In genomic region chr14:102583726-102584125, GRCh38 we compare ENCODE assay signal across 22 cellular contexts. TPM values are rescaled to one million over a fixed set of nuclear protein-coding genes. Genes with fewer than 3 reads are reported as not detected.
DNase-seq lines count a peak whose midpoint lies in the region; ATAC-seq and TF ChIP-seq lines count a peak whose summit lies in the region.
"Had no signal": no experiment of that assay in that cellular context is flagged by ENCODE, and none has a peak within 500 bp of the region (broad histone marks: within the 10 kb centered on the region; RNA-seq: fewer than 3 reads in every experiment).

No MANE protein-coding gene starts in this region.

- peak overlapping the region in 8 of 11 experiments; percentile 64 to 87 (median 78); a peak in 12 of 22 replicates for H3K4me2 ChIP-seq in BLaER1 treated with 17β-estradiol and CSF1 and Interleukin-3, amounts not matched to agents 10 nM and 100 nM
- H3K4me2 ChIP-seq in GM23338 (no peak overlapping the region), neuronal stem cell (ENCODE audit: insufficient read depth, low read length, poor library complexity, severe bottlenecking) (no peak overlapping the region), osteoblast (ENCODE audit: insufficient read depth, low read length) (no peak overlapping the region)

- H3K9me3 Mint-ChIP-seq in GM23338 = no peaks in the 10 kb centered on the region
- H3K9me3 Mint-ChIP-seq: HFFc6 had no signal

- no peaks in the 10 kb centered on the region for H3K9me2 ChIP-seq in GM23338 (ENCODE audit: insufficient read depth)

- H3F3A ChIP-seq in GM23338 (replicated peaks; ENCODE audit: low read depth) = 0 out of 2 replicates have a peak, but pooled peaks cover 7% of the 10 kb centered on the region

- H3K27ac ChIP-seq in BLaER1 treated with 17β-estradiol and CSF1 and Interleukin-3, amounts not matched to agents 10 nM and 100 nM = no peak overlapping the region; a peak in 1 of 22 replicates
- no peak overlapping the region for H3K27ac ChIP-seq in GM23338 (ENCODE audit: low read depth)
- no peak overlapping the region for H3K27ac ChIP-seq in neuronal stem cell (replicated peaks; ENCODE audit: low read length)
- H3K27ac ChIP-seq in osteoblast (ENCODE audit: low read depth, low read length) = no peak overlapping the region
- H3K27ac ChIP-seq: SJSA1 had no signal

- H3K18ac ChIP-seq in neuronal stem cell (ENCODE audit: low read length) = peak overlapping the region; percentile 91

- H3K27me3 ChIP-seq in BLaER1 treated with 17β-estradiol and CSF1 and Interleukin-3, amounts not matched to agents 10 nM and 100 nM = no peaks in the 10 kb centered on the region
- H3K27me3 ChIP-seq in GM23338 (ENCODE audit: insufficient read depth) (no peaks in the 10 kb centered on the region), neuronal stem cell (ENCODE audit: control insufficient read depth in 3 of 3, insufficient read depth in 3 of 3, low read depth in 1 of 3, low read length in 3 of 3) (no peaks in the 10 kb centered on the region), osteoblast (ENCODE audit: insufficient read depth, low read length) (no peaks in the 10 kb centered on the region)
- H3K27me3 ChIP-seq: SJSA1 had no signal

- H3K27ac Mint-ChIP-seq in GM23338 = no peak overlapping the region; the same call in 1 of the 2 replicates
- H3K27ac Mint-ChIP-seq: CD14-positive monocyte, HFFc6 had no signal

- no peak overlapping the region for H3K23ac ChIP-seq in neuronal stem cell (ENCODE audit: low read depth, low read length, poor library complexity)

- peak overlapping the region; percentile 87 for H4K91ac ChIP-seq in neuronal stem cell (ENCODE audit: low read depth, low read length, poor library complexity)

- no peaks in the 10 kb centered on the region for H3K79me1 ChIP-seq in neuronal stem cell (ENCODE audit: low read depth, low read length)

- no peaks in the 10 kb centered on the region for H3K9me3 ChIP-seq in BLaER1 treated with 17β-estradiol and CSF1 and Interleukin-3, amounts not matched to agents 10 nM and 100 nM (replicated peaks in 1 of 11)
- H3K9me3 ChIP-seq in neuronal stem cell (replicated peaks in 1 of 2; ENCODE audit: control insufficient read depth in 2 of 2, insufficient read depth in 1 of 2, low read depth in 1 of 2, low read length in 2 of 2) (no peaks in the 10 kb centered on the region), osteoblast (ENCODE audit: low read depth, low read length) (no peaks in the 10 kb centered on the region)
- H3K9me3 ChIP-seq: SJSA1 had no signal

- ATAC-seq in GM23338 (no peak), HG03196 (IDR thresholded peaks at IDR 0.05; ENCODE audit: unreplicated experiment) (no peak)
- ATAC-seq: K562, Right ventricle myocardium inferior had no signal

- no peak overlapping the region for H2BK120ac ChIP-seq in neuronal stem cell (ENCODE audit: low read depth, low read length)

- H3K14ac ChIP-seq in neuronal stem cell (ENCODE audit: low read length) = no peak overlapping the region

- no peak overlapping the region for H2AFZ ChIP-seq in GM23338
- no peak overlapping the region for H2AFZ ChIP-seq in neuronal stem cell (ENCODE audit: low read length)
- no peak overlapping the region for H2AFZ ChIP-seq in osteoblast (ENCODE audit: low read length)

- TF ChIP-seq CTCF in GM23338 (conservative IDR thresholded peaks at IDR 0.05; ENCODE audit: low read depth in 2 of 2) = no peak
- no peak for TF ChIP-seq CTCF in osteoblast (IDR thresholded peaks at IDR 0.05; ENCODE audit: extremely low read depth, low read depth, low read length)

- no peak overlapping the region for H3K4ac ChIP-seq in neuronal stem cell (ENCODE audit: low read length)

- H2BK15ac ChIP-seq in neuronal stem cell (ENCODE audit: low read length) = peak overlapping the region; percentile 83

- H3K36me3 ChIP-seq in BLaER1 treated with 17β-estradiol and CSF1 and Interleukin-3, amounts not matched to agents 10 nM and 100 nM = no peaks in the 10 kb centered on the region
- H3K36me3 ChIP-seq in GM23338 (ENCODE audit: insufficient read depth) (no peaks in the 10 kb centered on the region), neuronal stem cell (replicated peaks in 1 of 2; ENCODE audit: control insufficient read depth in 2 of 2, insufficient read depth in 2 of 2, low read length in 2 of 2) (no peaks in the 10 kb centered on the region), osteoblast (ENCODE audit: insufficient read depth, low read length) (no peaks in the 10 kb centered on the region)
- H3K36me3 ChIP-seq: SJSA1 had no signal

- WGBS in neuronal stem cell (ENCODE audit: extremely low coverage in 2 of 2, insufficient read length in 2 of 2, insufficient replicate concordance in 1 of 2), 2 donors = no CpG with 5 or more reads among the region's 7 CpGs

- H3K4me1 ChIP-seq in BLaER1 treated with 17β-estradiol and CSF1 and Interleukin-3, amounts not matched to agents 10 nM and 100 nM = peaks cover 35 to 87% (median 76%) of the 10 kb centered on the region in 10 experiments
- H3K4me1 ChIP-seq in GM23338 (ENCODE audit: insufficient read depth) = peaks cover 5% of the 10 kb centered on the region; the same call in 1 of the 2 replicates
- peaks cover 10 to 13% of the 10 kb centered on the region in 2 donors for H3K4me1 ChIP-seq in neuronal stem cell (ENCODE audit: control insufficient read depth in 2 of 2, insufficient read depth in 1 of 2, low read depth in 1 of 2, low read length in 2 of 2)
- peaks cover 16% of the 10 kb centered on the region for H3K4me1 ChIP-seq in osteoblast (ENCODE audit: insufficient read depth, low read length)

- H3K4me1 Mint-ChIP-seq in GM23338 = peaks cover 16% of the 10 kb centered on the region

- H2BK5ac ChIP-seq in neuronal stem cell (ENCODE audit: low read length) = peak overlapping the region; percentile 16

- DNase-seq in GM23338 (ENCODE audit: low spot score) (peak; percentile 42), islet precursor cell (peak; percentile 93), neuronal stem cell (ENCODE audit: low spot score) (no peak), HEK293T (ENCODE audit: extremely low spot score) (no peak), NCI-H1092 (lab: John Stamatoyannopoulos, UW) (no peak), osteoblast (ENCODE audit: insufficient read length, low spot score, missing footprints) (no peak)
- DNase-seq: AML-193, DMS79, HFFc6, MM.1S, NCI-H1048, NCI-H1436 treated with DMSO at 0.1 percent for 48 hours, NCI-H2029, NCI-H226, NCI-H524 treated with DMSO at 0.1 percent for 48 hours, NCI-H82 had no signal

- H2AK5ac ChIP-seq in neuronal stem cell (ENCODE audit: low read depth, low read length) = peak overlapping the region; percentile 82

- CTCF ChIA-PET in HEK293T (lab: Yijun Ruan, JAX) = no interaction called here

- H3K27me3 Mint-ChIP-seq in GM23338 (ENCODE audit: insufficient read depth, low read depth, poor library complexity) = peaks cover 12% of the 10 kb centered on the region

- no peak overlapping the region for H2BK12ac ChIP-seq in neuronal stem cell (ENCODE audit: low read length)

- H3K79me2 ChIP-seq in GM23338 (replicated peaks; ENCODE audit: insufficient read depth) (no peaks in the 10 kb centered on the region), osteoblast (ENCODE audit: insufficient read depth, low read length) (no peaks in the 10 kb centered on the region)

- no peaks in the 10 kb centered on the region for H3K36me3 Mint-ChIP-seq in GM23338 (ENCODE audit: low read depth)
- H3K36me3 Mint-ChIP-seq: CD14-positive monocyte had no signal

- no peaks in the 10 kb centered on the region for H4K20me1 ChIP-seq in BLaER1 treated with 17β-estradiol and CSF1 and Interleukin-3, amounts not matched to agents 10 nM and 100 nM
- H4K20me1 ChIP-seq in GM23338 (replicated peaks; ENCODE audit: insufficient read depth) = no peaks in the 10 kb centered on the region
- H4K20me1 ChIP-seq in osteoblast (ENCODE audit: insufficient read depth, low read length) = no peaks in the 10 kb centered on the region

- no peak overlapping the region for H3K4me3 Mint-ChIP-seq in GM23338
- H3K4me3 Mint-ChIP-seq: CD14-positive monocyte, HFFc6 had no signal

- POLR2A ChIA-PET in HEK293T (lab: Yijun Ruan, JAX) = no interaction called here

- H4K8ac ChIP-seq in neuronal stem cell (ENCODE audit: low read depth, low read length) = no peak overlapping the region

- no peak overlapping the region for H3K9ac ChIP-seq in BLaER1 treated with 17β-estradiol and CSF1 and Interleukin-3, amounts not matched to agents 10 nM and 100 nM
- H3K9ac ChIP-seq in neuronal stem cell (ENCODE audit: low read depth, low read length, poor library complexity) = no peak overlapping the region

- no peak overlapping the region for H3K4me3 ChIP-seq in BLaER1 treated with 17β-estradiol and CSF1 and Interleukin-3, amounts not matched to agents 10 nM and 100 nM
- H3K4me3 ChIP-seq in GM23338 = no peak overlapping the region
- no peak overlapping the region for H3K4me3 ChIP-seq in neuronal stem cell (ENCODE audit: low read length in 2 of 2)
- no peak overlapping the region for H3K4me3 ChIP-seq in osteoblast (ENCODE audit: insufficient read depth, low read length)
- H3K4me3 ChIP-seq: K562, SJSA1 had no signal

TF ChIP-seq in GM23338, 12 proteins besides CTCF, POLR2A, EP300 and RAD21 (continues in another document):
- no peak for TF ChIP-seq STAT1 (IDR thresholded peaks at IDR 0.05; ENCODE audit: unreplicated experiment)

TF ChIP-seq in HEK293T, 16 proteins besides CTCF, POLR2A, EP300 and RAD21 (continues in another document):
- TF ChIP-seq PKNOX1 (IDR thresholded peaks at IDR 0.05) = no peak
- TF ChIP-seq HDGF (IDR thresholded peaks at IDR 0.05; ENCODE audit: borderline replicate concordance) = no peak
- TF ChIP-seq FOXK2 (IDR thresholded peaks at IDR 0.05) = no peak
- TF ChIP-seq CTBP1 (IDR thresholded peaks at IDR 0.05; ENCODE audit: borderline replicate concordance) = no peak
- no peak for TF ChIP-seq FOXM1 (IDR thresholded peaks at IDR 0.05; ENCODE audit: borderline replicate concordance)
- TF ChIP-seq TARDBP (IDR thresholded peaks at IDR 0.05) = no peak
- TF ChIP-seq BHLHE40 (IDR thresholded peaks at IDR 0.05; ENCODE audit: borderline replicate concordance) = no peak
- no peak for TF ChIP-seq SP1 (IDR thresholded peaks at IDR 0.05)
- TF ChIP-seq L3MBTL2 (conservative IDR thresholded peaks at IDR 0.05) = no peak
- TF ChIP-seq SUZ12 (IDR thresholded peaks at IDR 0.05) = no peak
- no peak for TF ChIP-seq ELF4 (IDR thresholded peaks at IDR 0.05)
- no peak for TF ChIP-seq ZNF384 (IDR thresholded peaks at IDR 0.05)

RNA-seq across cellular contexts. Expression of gene RCOR1, which starts 8.7 kb away (rescaled TPM):
- 24.1 and 26.1 TPM in 2 replicates for total RNA-seq in GM23338 (2014; rRNA removed; shearing (Covaris generic))
- polyA plus RNA-seq in GM23338 (2016; fragmentation: Nextera tagmentation; extraction: Ambion mirVana) = 7.6 and 8.7 TPM in 2 replicates
- 17.2 TPM for polyA plus RNA-seq in neuronal stem cell (2013, experiment 1 of 2)
- polyA plus RNA-seq in neuronal stem cell (2013, experiment 2 of 2) = 18.0 TPM
- total RNA-seq in osteoblast = 11.6 and 13.3 TPM in 2 replicates

Comparison
In these comparisons a context has a peak if more than half of its experiments do, and no peak if none do; other contexts are left out.
1. H3K4me2 ChIP-seq: peak in BLaER1 treated with 17β-estradiol and CSF1 and Interleukin-3, amounts not matched to agents 10 nM and 100 nM (8 of 11); none in GM23338 (single experiment), neuronal stem cell (single experiment) and osteoblast (single experiment).
2. DNase-seq: peak in GM23338 (single experiment) and islet precursor cell (single experiment); none in neuronal stem cell (single experiment), HEK293T (single experiment), NCI-H1092 (single experiment) and osteoblast (single experiment).